In the genomic region with DNA sequence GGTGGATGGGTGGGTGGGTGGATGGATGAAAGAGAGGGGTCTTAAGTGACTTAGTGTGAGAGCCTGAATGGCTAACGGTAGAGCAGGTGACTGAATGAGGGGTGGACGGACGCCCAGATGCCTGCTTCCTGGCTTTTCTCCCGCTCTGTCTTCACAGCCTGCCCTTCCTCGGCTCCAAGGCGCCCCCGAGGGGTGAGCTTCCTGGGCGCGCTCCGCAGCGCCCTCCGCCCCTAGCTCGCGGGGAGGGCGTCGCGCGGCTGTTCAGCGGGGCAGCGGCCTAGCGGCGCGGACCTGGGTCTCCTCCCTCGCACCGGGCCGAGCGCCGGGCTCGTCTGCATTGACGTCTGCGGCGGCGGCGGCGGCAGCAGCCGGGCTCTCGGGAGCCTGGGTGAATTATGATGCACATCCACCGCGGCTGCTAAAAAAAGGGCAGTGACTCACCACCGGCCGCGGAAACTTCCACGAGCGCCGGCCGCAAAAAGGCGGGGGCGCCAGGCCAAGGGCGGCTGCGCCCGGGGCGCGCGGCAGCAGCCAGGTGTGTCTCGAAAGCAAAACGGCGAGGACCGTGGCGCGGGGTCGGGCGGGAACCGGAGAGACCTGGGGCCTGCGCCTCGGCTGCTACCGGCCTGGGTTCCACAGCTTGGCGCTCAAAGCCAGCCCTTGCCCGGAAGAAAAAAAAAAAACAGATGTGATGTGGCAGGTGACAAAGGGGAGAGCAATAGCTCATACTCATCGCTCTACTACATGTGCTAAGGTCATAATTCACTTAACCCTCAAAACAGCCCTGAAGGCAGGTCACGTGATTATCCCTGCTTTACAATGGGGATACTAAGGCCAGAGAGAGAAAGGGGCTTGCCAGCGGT, we compare ENCODE assay signal across 8 cellular contexts.
DNase-seq lines count a peak whose midpoint lies in the region; ATAC-seq lines count a peak whose summit lies in the region.

No MANE protein-coding gene starts in this region.

- H3K27me3 ChIP-seq in muscle layer of duodenum (ENCODE audit: low read depth, low read length), result peaks cover 7% of the 10 kb centered on the region

- no peak overlapping the region for H3K27ac ChIP-seq in muscle layer of duodenum (ENCODE audit: low read length)

- H3K9me3 ChIP-seq in muscle layer of duodenum (ENCODE audit: control insufficient read depth in 1 of 2, low read length in 2 of 2), result no peaks in the 10 kb centered on the region

- peaks cover 16% of the 10 kb centered on the region for H3K4me1 Mint-ChIP-seq in activated T-cell treated with anti-CD3 and anti-CD28 coated beads, Interleukin-2, amount 50 U/mL, for 4 hours (ENCODE audit: low read depth)

- ATAC-seq in GM18520 (IDR thresholded peaks at IDR 0.05; ENCODE audit: unreplicated experiment), result peak; percentile 75
- peak; percentile 59 for ATAC-seq in HG03060 (IDR thresholded peaks at IDR 0.05; ENCODE audit: low read depth, unreplicated experiment)
- peak; percentile 97 for ATAC-seq in activated T-cell treated with anti-CD3 and anti-CD28 coated beads, Interleukin-2, amount 50 U/mL, for 4 hours
- peak; percentile 82 for ATAC-seq in esophagus mucosa

- peak overlapping the region; percentile 42 for H3K4me3 Mint-ChIP-seq in activated T-cell treated with anti-CD3 and anti-CD28 coated beads, Interleukin-2, amount 50 U/mL, for 4 hours

- H3K27me3 Mint-ChIP-seq in activated T-cell treated with anti-CD3 and anti-CD28 coated beads, Interleukin-2, amount 50 U/mL, for 4 hours (ENCODE audit: low read depth), result peaks cover 23% of the 10 kb centered on the region

- no peaks in the 10 kb centered on the region for H3K36me3 Mint-ChIP-seq in activated T-cell treated with anti-CD3 and anti-CD28 coated beads, Interleukin-2, amount 50 U/mL, for 4 hours (ENCODE audit: insufficient read depth)

- H3K4me1 ChIP-seq in muscle layer of duodenum (ENCODE audit: control insufficient read depth in 1 of 2, insufficient read depth in 2 of 2, low read length in 2 of 2), result no peaks in the 10 kb centered on the region

- H3K9me3 Mint-ChIP-seq in activated T-cell treated with anti-CD3 and anti-CD28 coated beads, Interleukin-2, amount 50 U/mL, for 4 hours, result no peaks in the 10 kb centered on the region

- DNase-seq in AG08395 (ENCODE audit: low spot score), result peak; percentile 90
- peak; percentile 8 for DNase-seq in NCI-H82 treated with DMSO at 0.1 percent for 48 hours (lab: John Stamatoyannopoulos, UW; ENCODE audit: unreplicated experiment)
- DNase-seq in activated T-cell treated with anti-CD3 and anti-CD28 coated beads, Interleukin-2, amount 50 U/mL, for 4 hours, result peak; percentile 66
- peak; percentile 89 for DNase-seq in stimulated activated CD8-positive, alpha-beta memory T cell treated with anti-CD3 and anti-CD28 coated beads, Interleukin-4, amount 100 ng/mL, for 48 hours

- H3K36me3 ChIP-seq in muscle layer of duodenum (ENCODE audit: control insufficient read depth in 1 of 2, insufficient read depth in 2 of 2, low read length in 2 of 2), result no peaks in the 10 kb centered on the region

- H3K4me3 ChIP-seq in muscle layer of duodenum (ENCODE audit: low read depth in 1 of 2, low read length in 2 of 2), result peak overlapping the region; percentile 26 to 39

Comparison
In these comparisons a context has a peak if more than half of its experiments do, and no peak if none do; other contexts are left out.
1. DNase-seq: peak in every context shown above with its lines; median percentile 90 in AG08395; 89 in stimulated activated CD8-positive, alpha-beta memory T cell treated with anti-CD3 and anti-CD28 coated beads, Interleukin-4, amount 100 ng/mL, for 48 hours; 66 in activated T-cell treated with anti-CD3 and anti-CD28 coated beads, Interleukin-2, amount 50 U/mL, for 4 hours; 8 in NCI-H82 treated with DMSO at 0.1 percent for 48 hours.